In genomic region chr17:55820675-55821074, GRCh38 we compare ENCODE assay signal across 36 cellular contexts.
"Had no signal": no experiment of that assay in that cellular context is flagged by ENCODE, and none has a peak within 500 bp of the region (broad histone marks: within the 10 kb centered on the region; RNA-seq: fewer than 3 reads in every experiment).

No MANE protein-coding gene starts in this region.

- H3K4me3 ChIP-seq: MG63 had no signal

- H3K27me3 ChIP-seq: MG63 had no signal

- H3K36me3 ChIP-seq: MG63 had no signal

- DNase-seq: Kasumi-1, MG63, MM.1S, MV-4-11, NCI-H1048, NCI-H1092, NCI-H1092 treated with DMSO at 0.1 percent for 48 hours, NCI-H1105, NCI-H1105 treated with DMSO at 0.1 percent for 48 hours, NCI-H1417, NCI-H1417 treated with DMSO at 0.1 percent for 48 hours, NCI-H1436, NCI-H1436 treated with DMSO at 0.1 percent for 48 hours, NCI-H146, NCI-H1694, NCI-H1694 treated with DMSO at 0.1 percent for 48 hours, NCI-H187, NCI-H187 treated with DMSO at 0.1 percent for 48 hours, NCI-H1930, NCI-H2029, NCI-H2029 treated with DMSO at 0.1 percent for 48 hours, NCI-H2081, NCI-H2081 treated with DMSO at 0.1 percent for 48 hours, NCI-H2107, NCI-H2171, NCI-H2171 treated with DMSO at 0.1 percent for 48 hours, NCI-H2227 treated with DMSO at 0.1 percent for 48 hours, NCI-H226, NCI-H345, NCI-H446, NCI-H446 treated with DMSO at 0.1 percent for 48 hours, NCI-H510A, NCI-H510A treated with DMSO at 0.1 percent for 48 hours, NCI-H524, NCI-H524 treated with DMSO at 0.1 percent for 48 hours, NCI-H526 had no signal
